Comparison of ENCODE assay signal across 10 cellular contexts in the genomic region with DNA sequence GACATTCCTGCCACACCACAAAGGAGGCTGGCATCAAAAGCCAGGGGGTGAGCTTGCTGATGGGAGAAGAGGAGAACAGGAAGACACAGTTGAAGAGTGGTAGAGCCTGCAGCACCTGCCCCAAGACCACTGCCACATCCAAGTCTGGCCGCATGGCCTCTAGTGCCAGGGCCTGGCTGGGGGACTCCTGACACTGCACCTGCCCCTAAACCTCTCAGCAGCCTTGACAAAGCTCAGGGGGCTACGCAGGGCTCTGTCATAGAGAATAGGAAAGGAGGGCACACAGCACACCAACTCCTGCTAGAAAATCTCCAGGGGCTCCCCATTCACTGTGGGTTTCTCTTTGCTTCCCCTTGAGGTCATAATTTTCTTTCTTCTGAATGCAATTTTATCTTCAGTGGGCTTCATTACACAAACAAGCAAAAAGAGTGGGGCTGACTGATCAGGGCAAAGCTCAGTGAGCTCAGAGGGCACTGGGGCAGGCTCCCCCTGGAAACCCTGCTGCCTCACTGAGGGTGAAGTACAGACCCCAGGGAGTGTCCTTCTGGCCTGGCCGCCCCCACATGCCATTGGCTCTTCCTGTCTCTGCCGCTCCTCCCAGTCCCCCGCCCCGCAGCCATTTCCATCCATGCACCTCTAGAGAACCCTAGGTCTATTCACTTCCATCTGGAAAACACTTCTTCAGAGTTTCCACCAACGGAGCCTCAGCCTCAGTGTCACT. TPM values are rescaled to one million over a fixed set of nuclear protein-coding genes. Genes with fewer than 3 reads are reported as not detected.
DNase-seq lines count a peak whose midpoint lies in the region; ATAC-seq, FAIRE-seq and TF ChIP-seq lines count a peak whose summit lies in the region.
"Had no signal": no experiment of that assay in that cellular context is flagged by ENCODE, and none has a peak within 500 bp of the region (broad histone marks: within the 10 kb centered on the region; RNA-seq: fewer than 3 reads in every experiment).

No MANE protein-coding gene starts in this region.

- in situ Hi-C loops in IMR-90 (cut with MboI; ENCODE audit: low sequenced_read_pairs) (no loop called here), K562 (cut with MboI) (no loop called here)

- H2BK15ac ChIP-seq in IMR-90 (ENCODE audit: low read depth, low read length): no peak overlapping the region

- H2AFZ ChIP-seq in IMR-90 (replicated peaks; ENCODE audit: low read length, poor library complexity) (no peak overlapping the region), K562 (ENCODE audit: low read depth, low read length) (no peak overlapping the region)

- ATAC-seq in GM18505 (IDR thresholded peaks at IDR 0.05; ENCODE audit: unreplicated experiment) (no peak), IMR-90 (ENCODE audit: low read depth) (no peak), K562 (peak; percentile 34; the same call in 2 of the 3 replicates), GM21717 (IDR thresholded peaks at IDR 0.05; ENCODE audit: unreplicated experiment) (no peak)

- H3K9me1 ChIP-seq in IMR-90 (ENCODE audit: insufficient read depth, low read length) (peaks cover 53% of the 10 kb centered on the region), K562 (ENCODE audit: control insufficient read depth, insufficient read depth, low read length) (no peaks in the 10 kb centered on the region)

- peak overlapping the region; percentile 9; the same call in 1 of the 2 replicates for H3K4ac ChIP-seq in IMR-90 (ENCODE audit: low read depth, low read length)

- BruUV-seq in IMR-90 (replicated peaks; lab: Mats Ljungman, UMichigan): no TSS peak
- BruUV-seq in K562 (replicated peaks; lab: Mats Ljungman, UMichigan): no TSS peak

- H4K20me1 ChIP-seq in IMR-90 (ENCODE audit: insufficient read depth, low read length) (peaks cover 81% of the 10 kb centered on the region), K562 (replicated peaks; ENCODE audit: control insufficient read depth, insufficient read depth, low read length) (peaks cover 20% of the 10 kb centered on the region)

- intact Hi-C loops in IMR-90 (cut with micrococcal nuclease) (no loop called here), K562 (cut with micrococcal nuclease) (no loop called here), spleen (cut with DNase I; ENCODE audit: low total_unique reads) (no loop called here)

- peak overlapping the region; percentile 11 for H2BK5ac ChIP-seq in IMR-90 (ENCODE audit: low read depth, low read length, poor library complexity, severe bottlenecking)

- 0 out of 2 replicates have a peak overlapping the region, but pooled peaks have one; percentile 7 for H2BK120ac ChIP-seq in IMR-90 (ENCODE audit: low read depth, low read length)

- peak overlapping the region; percentile 55; the same call in 1 of the 2 replicates for H2BK20ac ChIP-seq in IMR-90 (ENCODE audit: low read depth, low read length)

- TF ChIP-seq EP300 in K562 (IDR thresholded peaks at IDR 0.05; ENCODE audit: low read length): no peak

- peaks cover 51 to 93% of the 10 kb centered on the region in 2 experiments for H3K79me1 ChIP-seq in IMR-90 (ENCODE audit: low read depth in 1 of 2, low read length in 2 of 2)

- TF ChIP-seq RAD21 in IMR-90 (IDR thresholded peaks at IDR 0.05; ENCODE audit: low read length) (no peak), K562 (CRISPR knock-in tag; conservative IDR thresholded peaks at IDR 0.05 in 1 of 2, IDR thresholded peaks at IDR 0.05 in 1 of 2) (no peak)

- peak overlapping the region; percentile 72; the same call in 1 of the 2 replicates for H2AK5ac ChIP-seq in IMR-90 (ENCODE audit: low read depth, low read length)

- CTCF ChIA-PET in IMR-90 (lab: Yijun Ruan, JAX): no interaction called here
- CTCF ChIA-PET in K562 (lab: Yijun Ruan, JAX; ENCODE audit: low intra/inter-chr PET ratio): no interaction called here

- TF ChIP-seq POLR2A in GM18505 (IDR thresholded peaks at IDR 0.05; ENCODE audit: borderline replicate concordance, extremely low read depth, insufficient read depth, insufficient read length) (peak; percentile 84), IMR-90 (IDR thresholded peaks at IDR 0.05; ENCODE audit: low read depth, low read length) (no peak), K562 (conservative IDR thresholded peaks at IDR 0.05) (no peak), spleen (IDR thresholded peaks at IDR 0.05) (no peak)

- POLR2A ChIA-PET in IMR-90 (lab: Charles Lee; ENCODE audit: unreplicated experiment) (no interaction called here), K562 (lab: Yijun Ruan, JAX) (interaction anchor here (1.1 kb wide), 1 partner anchor 16 kb away, joined by 4 read pairs; no protein-coding TSS in a partner anchor)

- H3K27me3 ChIP-seq in IMR-90 (ENCODE audit: control insufficient read depth, insufficient read depth, low read length): no peaks in the 10 kb centered on the region
- no peaks in the 10 kb centered on the region for H3K27me3 ChIP-seq in K562 (ENCODE audit: control insufficient read depth in 2 of 2, insufficient read depth in 2 of 2, low read length in 2 of 2)
- H3K27me3 ChIP-seq in spleen (replicated peaks in 1 of 7): no peaks in the 10 kb centered on the region

- no peak overlapping the region for H3K23ac ChIP-seq in IMR-90 (ENCODE audit: low read depth, low read length)

- H3K56ac ChIP-seq in IMR-90 (ENCODE audit: extremely low read depth, insufficient read depth, low read length): no peak overlapping the region

- no peak overlapping the region for H4K5ac ChIP-seq in IMR-90 (ENCODE audit: low read depth, low read length)

- H3K4me2 ChIP-seq in IMR-90 (ENCODE audit: low read depth, low read length) (no peak overlapping the region; the same call in 1 of the 2 replicates), K562 (ENCODE audit: insufficient read depth, low read length) (no peak overlapping the region)

- H3K36me3 ChIP-seq in IMR-90 (ENCODE audit: control insufficient read depth, insufficient read depth, low read length): no peaks in the 10 kb centered on the region
- no peaks in the 10 kb centered on the region for H3K36me3 ChIP-seq in K562 (ENCODE audit: control insufficient read depth, insufficient read depth, low read length)
- H3K36me3 ChIP-seq in spleen: peaks cover 0 to 1% (median 0%) of the 10 kb centered on the region in 6 donors

- 0 out of 2 replicates have a peak overlapping the region, but pooled peaks have one; percentile 5 for H3K14ac ChIP-seq in IMR-90 (replicated peaks; ENCODE audit: low read depth, low read length)

- no peak for DNase-seq in IMR-90
- no peak for DNase-seq in K562 (ENCODE audit: extremely low read depth in 1 of 4, low spot score in 3 of 4)
- DNase-seq in spleen: peak; percentile 83
- no peak for DNase-seq in NCI-H2171 (lab: John Stamatoyannopoulos, UW)
- DNase-seq in C1 segment of cervical spinal cord (lab: John Stamatoyannopoulos, UW): no peak
- no peak for DNase-seq in activated effector memory CD4-positive, alpha-beta T cell treated with anti-CD3 and anti-CD28 coated beads, Interleukin-2, amount 50 U/mL, for 16 hours
- DNase-seq: mesendoderm, NCI-H526 treated with DMSO at 0.1 percent for 48 hours had no signal

- no peaks in the 10 kb centered on the region for H3K9me3 ChIP-seq in IMR-90 (ENCODE audit: control insufficient read depth, insufficient read depth, low read length)
- no peaks in the 10 kb centered on the region for H3K9me3 ChIP-seq in K562 (replicated peaks; ENCODE audit: control insufficient read depth, insufficient read depth, low read depth, low read length)
- H3K9me3 ChIP-seq in spleen: no peaks in the 10 kb centered on the region

- peak overlapping the region; percentile 18 for H2AK9ac ChIP-seq in IMR-90 (replicated peaks; ENCODE audit: low read depth, low read length, poor library complexity)

- no peak for FAIRE-seq in K562 (lab: Jason Lieb, UNC)

- H3K18ac ChIP-seq in IMR-90 (ENCODE audit: low read depth, low read length): no peak overlapping the region

- no peak overlapping the region for H4K8ac ChIP-seq in IMR-90 (ENCODE audit: low read depth in 2 of 2, low read length in 2 of 2)

- dilution Hi-C loops in IMR-90 (cut with HindIII; ENCODE audit: low sequenced_read_pairs, unreplicated experiment): no loop called here

- H4K91ac ChIP-seq in IMR-90 (ENCODE audit: insufficient read depth, low read depth, low read length): no peak overlapping the region

- no peak overlapping the region for H3K27ac ChIP-seq in IMR-90 (ENCODE audit: insufficient read depth, low read length)
- H3K27ac ChIP-seq in K562 (ENCODE audit: extremely low read depth, low read depth, low read length): no peak overlapping the region
- peak overlapping the region; percentile 70 to 95 (median 88) for H3K27ac ChIP-seq in spleen

- H3K4me1 ChIP-seq in IMR-90 (ENCODE audit: control insufficient read depth, insufficient read depth, low read length): peaks cover 35% of the 10 kb centered on the region
- peaks cover 0 to 13% of the 10 kb centered on the region in 2 experiments for H3K4me1 ChIP-seq in K562 (replicated peaks in 1 of 2; ENCODE audit: control insufficient read depth in 2 of 2, insufficient read depth in 2 of 2, low read length in 2 of 2)
- H3K4me1 ChIP-seq in spleen: peaks cover 46 to 100% (median 88%) of the 10 kb centered on the region in 6 donors

- 100% methylated on average over 1 of the region's 7 CpGs; no CpG with 5 or more reads in 1 of the 2 experiments for WGBS in IMR-90 (ENCODE audit: extremely low coverage in 2 of 2, insufficient read length in 1 of 2), 2 experiments
- 70% methylated on average over 6 of the region's 7 CpGs for WGBS in K562 (ENCODE audit: insufficient coverage, low coverage, missing lambda C conversion rate)
- WGBS in spleen, 5 donors: 63 to 84% (median 66%) methylated on average over 7 of the region's 7 CpGs

- peaks cover 6% of the 10 kb centered on the region; the same call in 1 of the 3 replicates for H3K79me2 ChIP-seq in K562 (ENCODE audit: control insufficient read depth, insufficient read depth, low read length)

- H3K4me3 ChIP-seq in IMR-90 (ENCODE audit: insufficient read depth, low read depth, low read length) (no peak overlapping the region), K562 (no peak overlapping the region), spleen (peak overlapping the region in 2 of 8 donors; percentile 7 to 56)

- no peak overlapping the region for H3K9ac ChIP-seq in IMR-90 (ENCODE audit: low read depth, low read length)
- H3K9ac ChIP-seq in K562 (ENCODE audit: insufficient read depth in 1 of 2, low read depth in 2 of 2, low read length in 2 of 2): 0 out of 4 replicates have a peak overlapping the region, but pooled peaks of 1 of the 2 experiments have one; percentile 39

- TF ChIP-seq CTCF in IMR-90 (conservative IDR thresholded peaks at IDR 0.05; ENCODE audit: low read depth, low read length): no peak
- TF ChIP-seq CTCF in K562 (IDR thresholded peaks at IDR 0.05 in 2 of 3, conservative IDR thresholded peaks at IDR 0.05 in 1 of 3; ENCODE audit: insufficient read depth in 2 of 3, low read depth in 1 of 3, low read length in 3 of 3): no peak
- no peak for TF ChIP-seq CTCF in spleen (IDR thresholded peaks at IDR 0.05 in 8 of 11, conservative IDR thresholded peaks at IDR 0.05 in 3 of 11)

RNA-seq across cellular contexts. Expression of a gene that starts 37.2 kb away (rescaled TPM):
- total RNA-seq in IMR-90 (2012; rRNA removed) (94.5 and 94.7 TPM in 2 replicates), K562 (2014; rRNA removed) (31.0 and 41.3 TPM in 2 replicates), K562 (2014; rRNA removed; fragmentation: Illumina TruSeq; extraction: Trizol) (32.4 and 32.8 TPM in 2 replicates), K562 (2015; rRNA removed; fragmentation: Illumina TruSeq; extraction: Trizol) (33.1 and 35.9 TPM in 2 replicates), K562 (2021) (45.8 and 47.0 TPM in 2 replicates), spleen (100 to 1,000 TPM; 130 to 168 (median 148) TPM)
- polyA plus RNA-seq in IMR-90 (2012; rRNA removed) (54.5 and 60.2 TPM in 2 replicates), K562 (2011; rRNA removed) (27.3 and 32.5 TPM in 2 replicates), K562 (2014; fragmentation: Illumina TruSeq; extraction: Trizol) (31.2 and 36.5 TPM in 2 replicates), K562 (2014; fragmentation: Nextera tagmentation; extraction: Ambion mirVana) (10 to 100 TPM in 1 of 2 experiments, 1 to 10 TPM in 1; 8.2 to 11.0 TPM), K562 (2014; rRNA removed) (31.0 and 35.3 TPM in 2 replicates), spleen (100 to 1,000 TPM in 1 of 3 donors, 10 to 100 TPM in 2; 60.3 to 101 (median 65.3) TPM)
- polyA plus RNA-seq in IMR-90 (2012; cell fraction: cytosol; rRNA removed): 39.0 and 52.2 TPM in 2 replicates
- 26.0 and 27.4 TPM in 2 replicates for polyA plus RNA-seq in IMR-90 (2012; cell fraction: nucleus; rRNA removed; ENCODE audit: low replicate concordance)
- 22.5 and 27.7 TPM in 2 replicates for total RNA-seq in K562 (2011; cell fraction: chromatin; rRNA removed; ENCODE audit: low replicate concordance)
- total RNA-seq in K562 (2011; cell fraction: nucleolus; rRNA removed): 28.4 and 32.9 TPM in 2 replicates
- total RNA-seq in K562 (2011; cell fraction: nucleoplasm; rRNA removed): 36.5 and 44.2 TPM in 2 replicates
- polyA plus RNA-seq in K562 (2011; cell fraction: cytosol; rRNA removed): 31.1 and 42.4 TPM in 2 replicates
- 13.2 and 14.1 TPM in 2 replicates for polyA plus RNA-seq in K562 (2011; cell fraction: nucleus; rRNA removed)
- polyA plus RNA-seq in K562 (2012): 32.7 and 35.8 TPM in 2 replicates
- 36.3 and 42.1 TPM in 2 replicates for polyA minus RNA-seq in K562 (2011; rRNA and poly(A)+ RNA removed)
- polyA minus RNA-seq in K562 (2011; cell fraction: cytosol; rRNA and poly(A)+ RNA removed): 30.5 and 37.7 TPM in 2 replicates
- 6.7 and 7.6 TPM in 2 replicates for polyA minus RNA-seq in K562 (2011; cell fraction: nucleus; rRNA and poly(A)+ RNA removed)

Comparison
In these comparisons a context has a peak if more than half of its experiments do, and no peak if none do; other contexts are left out.
1. H3K27ac ChIP-seq: peak in spleen (8 of 8); none in IMR-90 (single experiment) and K562 (single experiment).